19 cellular contexts compared by ENCODE assay signal in genomic region chr15:66886241-66886675, GRCh38.
"Had no signal": no experiment of that assay in that cellular context is flagged by ENCODE, and none has a peak within 500 bp of the region (broad histone marks: within the 10 kb centered on the region; RNA-seq: fewer than 3 reads in every experiment).

No MANE protein-coding gene starts in this region.

- H3K27me3 ChIP-seq: heart left ventricle had no signal

- H3K4me3 ChIP-seq: heart left ventricle, lung, psoas muscle, spleen, thoracic aorta had no signal

- DNase-seq: activated CD4-positive, alpha-beta T cell treated with anti-CD3 and anti-CD28 coated beads, Interleukin-2, amount 50 U/mL, for 4 hours; activated gamma-delta T cell; effector memory CD4-positive, alpha-beta T cell; left colon; psoas muscle; spleen; T-helper 9 cell had no signal

- H3K4me3 Mint-ChIP-seq: brain; central memory CD8-positive, alpha-beta T cell; neural crest cell; stimulated activated naive CD8-positive, alpha-beta T cell treated with anti-CD3 and anti-CD28 coated beads, Interleukin-15, Interleukin-2, amounts not matched to agents 100 ng/mL and 50 ng/mL, for 24 hours had no signal

- H3K9me3 ChIP-seq: psoas muscle had no signal

- H3K36me3 ChIP-seq: heart left ventricle, spleen, thoracic aorta had no signal

- ATAC-seq: activated CD4-positive, CD25-positive, alpha-beta regulatory T cell treated with anti-CD3 and anti-CD28 coated beads, Interleukin-2, amount 50 U/mL, for 24 hours; activated naive CD4-positive, alpha-beta T cell treated with anti-CD3 and anti-CD28 coated beads, Interleukin-2, amount 50 U/mL, for 72 hours; heart left ventricle; left colon; psoas muscle; sciatic nerve had no signal

- H3K27ac ChIP-seq: epithelial cell of prostate, heart left ventricle, psoas muscle, spleen, thoracic aorta had no signal

- H3K27ac Mint-ChIP-seq: activated naive CD4-positive, alpha-beta T cell treated with anti-CD3 and anti-CD28 coated beads, Interleukin-2, amount 50 U/mL, for 72 hours; brain; stimulated activated naive CD8-positive, alpha-beta T cell treated with anti-CD3 and anti-CD28 coated beads, Interleukin-15, Interleukin-2, amounts not matched to agents 100 ng/mL and 50 ng/mL, for 24 hours had no signal

- H3K36me3 Mint-ChIP-seq: brain had no signal

- FAIRE-seq: frontal cortex had no signal

- H3K4me1 Mint-ChIP-seq: central memory CD8-positive, alpha-beta T cell had no signal

- H3K9me3 Mint-ChIP-seq: central memory CD8-positive, alpha-beta T cell; stimulated activated naive CD8-positive, alpha-beta T cell treated with anti-CD3 and anti-CD28 coated beads, Interleukin-15, Interleukin-2, amounts not matched to agents 100 ng/mL and 50 ng/mL, for 24 hours had no signal
